ENCODE assay signal across 9 cellular contexts in genomic region chr6:143513410-143513809, GRCh38. TPM values are rescaled to one million over a fixed set of nuclear protein-coding genes. Genes with fewer than 3 reads are reported as not detected.
A peak's percentile ranks its signal among the peaks of the same experiment; 100 is the strongest.
DNase-seq lines count a peak whose midpoint lies in the region; ATAC-seq and TF ChIP-seq lines count a peak whose summit lies in the region.
"Had no signal": no experiment of that assay in that cellular context is flagged by ENCODE, and none has a peak within 500 bp of the region (broad histone marks: within the 10 kb centered on the region; RNA-seq: fewer than 3 reads in every experiment).

No MANE protein-coding gene starts in this region.

- WGBS in heart right ventricle, 2 donors = 67 to 70% methylated on average over 4 of the region's 4 CpGs
- 65% methylated on average over 4 of the region's 4 CpGs for WGBS in esophagus muscularis mucosa

- TF ChIP-seq CTCF in heart right ventricle (IDR thresholded peaks at IDR 0.05) = peak in 6 of 9 donors; percentile 31 to 52 (median 42)
- TF ChIP-seq CTCF in esophagus muscularis mucosa (IDR thresholded peaks at IDR 0.05) = peak in 1 of 3 experiments; percentile 24

- TF ChIP-seq POLR2A in esophagus muscularis mucosa (IDR thresholded peaks at IDR 0.05; ENCODE audit: low read depth) = no peak

- intact Hi-C loops in heart right ventricle (cut with DNase I) = loop anchor here in 1 of 10 donors (5.0 kb wide), 1 partner anchor 499 kb away; no protein-coding TSS in a partner anchor
- intact Hi-C loops in Right ventricle myocardium superior (cut with DNase I) = no loop called here
- intact Hi-C loops in esophagus muscularis mucosa (cut with DNase I) = no loop called here

- H3K4me3 ChIP-seq in heart right ventricle (no peak overlapping the region), esophagus muscularis mucosa (no peak overlapping the region)
- H3K4me3 ChIP-seq: body of pancreas had no signal

- DNase-seq in heart right ventricle = peak in 1 of 2 donors; percentile 25
- DNase-seq in Right ventricle myocardium superior = no peak
- DNase-seq in NAMALWA (ENCODE audit: low spot score) = peak; percentile 26
- peak; percentile 51 for DNase-seq in activated CD4-positive, alpha-beta T cell treated with anti-CD3 and anti-CD28 coated beads, Interleukin-2, amount 50 U/mL, for 1 hour
- DNase-seq in hepatic stellate cell (ENCODE audit: low spot score) = peak; percentile 14
- no peak for DNase-seq in esophagus muscularis mucosa (ENCODE audit: extremely low spot score)
- DNase-seq in NCI-H1048 (lab: John Stamatoyannopoulos, UW) = no peak
- no peak for DNase-seq in caudate nucleus (lab: John Stamatoyannopoulos, UW)

- H3K36me3 ChIP-seq in heart right ventricle = peaks cover 0 to 7% (median 0%) of the 10 kb centered on the region in 9 donors
- H3K36me3 ChIP-seq in esophagus muscularis mucosa = peaks cover 0 to 2% (median under 1%) of the 10 kb centered on the region in 4 donors

- H3K27me3 ChIP-seq in heart right ventricle (no peaks in the 10 kb centered on the region), esophagus muscularis mucosa (no peaks in the 10 kb centered on the region)
- H3K27me3 ChIP-seq: body of pancreas had no signal

- H3K27ac ChIP-seq in heart right ventricle (peak overlapping the region in 3 of 10 donors; percentile 23 to 94 (median 86)), esophagus muscularis mucosa (replicated peaks in 1 of 4) (no peak overlapping the region), caudate nucleus (ENCODE audit: low read depth, low read length) (no peak overlapping the region)
- H3K27ac ChIP-seq: body of pancreas had no signal

- ATAC-seq in heart right ventricle = no peak
- ATAC-seq in Right ventricle myocardium superior (ENCODE audit: poor library complexity) = no peak
- ATAC-seq: body of pancreas had no signal

- no peaks in the 10 kb centered on the region for H3K9me3 ChIP-seq in heart right ventricle
- H3K9me3 ChIP-seq in esophagus muscularis mucosa = no peaks in the 10 kb centered on the region
- H3K9me3 ChIP-seq: body of pancreas had no signal

- no peak for TF ChIP-seq EP300 in esophagus muscularis mucosa (IDR thresholded peaks at IDR 0.05)

- H3K4me1 ChIP-seq in heart right ventricle (peaks cover 3 to 61% (median 34%) of the 10 kb centered on the region in 9 donors), esophagus muscularis mucosa (peaks cover 22 to 46% (median 41%) of the 10 kb centered on the region in 4 donors)

RNA-seq across cellular contexts. Expression of gene FUCA2, which starts 1.9 kb away (rescaled TPM):
- total RNA-seq in heart right ventricle (10 to 100 TPM; 32.8 to 63.4 (median 40.1) TPM), Right ventricle myocardium superior (38.8 TPM), esophagus muscularis mucosa (10 to 100 TPM; 17.6 to 27.5 (median 25.8) TPM)
- polyA plus RNA-seq in heart right ventricle = 10 to 100 TPM; 24.1 to 47.1 TPM

Comparison
In these comparisons a context has a peak if more than half of its experiments do, and no peak if none do; other contexts are left out.
1. DNase-seq: peak in NAMALWA (single experiment), activated CD4-positive, alpha-beta T cell treated with anti-CD3 and anti-CD28 coated beads, Interleukin-2, amount 50 U/mL, for 1 hour (single experiment) and hepatic stellate cell (single experiment); none in Right ventricle myocardium superior (single experiment), esophagus muscularis mucosa (single experiment), NCI-H1048 (single experiment) and caudate nucleus (0 of 61).